Comparison of ENCODE assay signal across 1 cellular context in genomic region chr18:79863946-79864725, GRCh38.
TF ChIP-seq lines count a peak whose summit lies in the region.

No MANE protein-coding gene starts in this region.

TF ChIP-seq in GM23338, 12 proteins besides CTCF, POLR2A, EP300 and RAD21 (continued from another document):
- TF ChIP-seq, protein P1, sequence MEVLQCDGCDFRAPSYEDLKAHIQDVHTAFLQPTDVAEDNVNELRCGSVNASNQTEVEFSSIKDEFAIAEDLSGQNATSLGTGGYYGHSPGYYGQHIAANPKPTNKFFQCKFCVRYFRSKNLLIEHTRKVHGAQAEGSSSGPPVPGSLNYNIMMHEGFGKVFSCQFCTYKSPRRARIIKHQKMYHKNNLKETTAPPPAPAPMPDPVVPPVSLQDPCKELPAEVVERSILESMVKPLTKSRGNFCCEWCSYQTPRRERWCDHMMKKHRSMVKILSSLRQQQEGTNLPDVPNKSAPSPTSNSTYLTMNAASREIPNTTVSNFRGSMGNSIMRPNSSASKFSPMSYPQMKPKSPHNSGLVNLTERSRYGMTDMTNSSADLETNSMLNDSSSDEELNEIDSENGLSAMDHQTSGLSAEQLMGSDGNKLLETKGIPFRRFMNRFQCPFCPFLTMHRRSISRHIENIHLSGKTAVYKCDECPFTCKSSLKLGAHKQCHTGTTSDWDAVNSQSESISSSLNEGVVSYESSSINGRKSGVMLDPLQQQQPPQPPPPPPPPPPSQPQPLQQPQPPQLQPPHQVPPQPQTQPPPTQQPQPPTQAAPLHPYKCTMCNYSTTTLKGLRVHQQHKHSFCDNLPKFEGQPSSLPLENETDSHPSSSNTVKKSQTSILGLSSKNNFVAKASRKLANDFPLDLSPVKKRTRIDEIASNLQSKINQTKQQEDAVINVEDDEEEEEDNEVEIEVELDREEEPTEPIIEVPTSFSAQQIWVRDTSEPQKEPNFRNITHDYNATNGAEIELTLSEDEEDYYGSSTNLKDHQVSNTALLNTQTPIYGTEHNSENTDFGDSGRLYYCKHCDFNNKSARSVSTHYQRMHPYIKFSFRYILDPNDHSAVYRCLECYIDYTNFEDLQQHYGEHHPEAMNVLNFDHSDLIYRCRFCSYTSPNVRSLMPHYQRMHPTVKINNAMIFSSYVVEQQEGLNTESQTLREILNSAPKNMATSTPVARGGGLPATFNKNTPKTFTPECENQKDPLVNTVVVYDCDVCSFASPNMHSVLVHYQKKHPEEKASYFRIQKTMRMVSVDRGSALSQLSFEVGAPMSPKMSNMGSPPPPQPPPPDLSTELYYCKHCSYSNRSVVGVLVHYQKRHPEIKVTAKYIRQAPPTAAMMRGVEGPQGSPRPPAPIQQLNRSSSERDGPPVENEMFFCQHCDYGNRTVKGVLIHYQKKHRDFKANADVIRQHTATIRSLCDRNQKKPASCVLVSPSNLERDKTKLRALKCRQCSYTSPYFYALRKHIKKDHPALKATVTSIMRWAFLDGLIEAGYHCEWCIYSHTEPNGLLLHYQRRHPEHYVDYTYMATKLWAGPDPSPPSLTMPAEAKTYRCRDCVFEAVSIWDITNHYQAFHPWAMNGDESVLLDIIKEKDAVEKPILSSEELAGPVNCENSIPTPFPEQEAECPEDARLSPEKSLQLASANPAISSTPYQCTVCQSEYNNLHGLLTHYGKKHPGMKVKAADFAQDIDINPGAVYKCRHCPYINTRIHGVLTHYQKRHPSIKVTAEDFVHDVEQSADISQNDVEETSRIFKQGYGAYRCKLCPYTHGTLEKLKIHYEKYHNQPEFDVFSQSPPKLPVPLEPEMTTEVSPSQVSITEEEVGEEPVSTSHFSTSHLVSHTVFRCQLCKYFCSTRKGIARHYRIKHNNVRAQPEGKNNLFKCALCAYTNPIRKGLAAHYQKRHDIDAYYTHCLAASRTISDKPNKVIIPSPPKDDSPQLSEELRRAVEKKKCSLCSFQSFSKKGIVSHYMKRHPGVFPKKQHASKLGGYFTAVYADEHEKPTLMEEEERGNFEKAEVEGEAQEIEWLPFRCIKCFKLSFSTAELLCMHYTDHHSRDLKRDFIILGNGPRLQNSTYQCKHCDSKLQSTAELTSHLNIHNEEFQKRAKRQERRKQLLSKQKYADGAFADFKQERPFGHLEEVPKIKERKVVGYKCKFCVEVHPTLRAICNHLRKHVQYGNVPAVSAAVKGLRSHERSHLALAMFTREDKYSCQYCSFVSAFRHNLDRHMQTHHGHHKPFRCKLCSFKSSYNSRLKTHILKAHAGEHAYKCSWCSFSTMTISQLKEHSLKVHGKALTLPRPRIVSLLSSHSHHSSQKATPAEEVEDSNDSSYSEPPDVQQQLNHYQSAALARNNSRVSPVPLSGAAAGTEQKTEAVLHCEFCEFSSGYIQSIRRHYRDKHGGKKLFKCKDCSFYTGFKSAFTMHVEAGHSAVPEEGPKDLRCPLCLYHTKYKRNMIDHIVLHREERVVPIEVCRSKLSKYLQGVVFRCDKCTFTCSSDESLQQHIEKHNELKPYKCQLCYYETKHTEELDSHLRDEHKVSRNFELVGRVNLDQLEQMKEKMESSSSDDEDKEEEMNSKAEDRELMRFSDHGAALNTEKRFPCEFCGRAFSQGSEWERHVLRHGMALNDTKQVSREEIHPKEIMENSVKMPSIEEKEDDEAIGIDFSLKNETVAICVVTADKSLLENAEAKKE (CRISPR knock-in tag; IDR thresholded peaks at IDR 0.05): no peak
- no peak for TF ChIP-seq STAT1 (IDR thresholded peaks at IDR 0.05; ENCODE audit: unreplicated experiment)
- no peak for TF ChIP-seq ZNF114 (CRISPR knock-in tag; IDR thresholded peaks at IDR 0.05)
- no peak for TF ChIP-seq REST (IDR thresholded peaks at IDR 0.05; ENCODE audit: unreplicated experiment)
- TF ChIP-seq JUNB (IDR thresholded peaks at IDR 0.05; ENCODE audit: unreplicated experiment): no peak
- TF ChIP-seq EZH2phosphoT487 (IDR thresholded peaks at IDR 0.05; ENCODE audit: unreplicated experiment): no peak
